In the genomic region with DNA sequence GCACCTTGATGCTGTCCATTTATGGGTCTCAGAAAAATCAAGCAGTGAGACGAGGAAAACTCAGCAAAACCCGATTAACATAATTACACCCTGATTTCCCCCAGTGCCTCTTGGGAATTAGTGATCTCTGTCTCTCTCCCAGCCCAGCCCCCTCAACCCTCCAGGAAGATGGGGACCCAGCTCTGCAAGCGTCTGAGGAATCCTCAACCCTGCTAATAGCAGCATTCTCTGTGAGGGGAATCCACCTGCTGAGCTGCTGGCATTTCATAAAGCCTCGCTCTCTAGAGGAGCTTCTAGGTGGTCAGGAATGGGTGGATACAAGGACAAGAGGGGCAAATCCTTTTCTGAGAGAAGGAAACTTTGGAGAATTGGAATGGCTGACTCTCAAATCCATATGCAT, we compare ENCODE assay signal across 25 cellular contexts. TPM values are rescaled to one million over a fixed set of nuclear protein-coding genes. Genes with fewer than 3 reads are reported as not detected.
DNase-seq lines count a peak whose midpoint lies in the region.
"Had no signal": no experiment of that assay in that cellular context is flagged by ENCODE, and none has a peak within 500 bp of the region (broad histone marks: within the 10 kb centered on the region; RNA-seq: fewer than 3 reads in every experiment).

No MANE protein-coding gene starts in this region.

- H3K36me3 Mint-ChIP-seq in immature natural killer cell = no peaks in the 10 kb centered on the region
- H3K36me3 Mint-ChIP-seq: CD8-positive, alpha-beta memory T cell; T-cell had no signal

- peaks cover 19 to 37% (median 27%) of the 10 kb centered on the region in 3 donors for H3K27me3 Mint-ChIP-seq in immature natural killer cell (ENCODE audit: low read depth in 3 of 3)

- H3K4me3 Mint-ChIP-seq in immature natural killer cell = no peak overlapping the region
- H3K4me3 Mint-ChIP-seq: CD8-positive, alpha-beta memory T cell; HFFc6; IgD-negative memory B cell; T-cell had no signal

- H3K4me1 Mint-ChIP-seq in immature natural killer cell = peaks cover 10% of the 10 kb centered on the region in 2 donors

- peak; percentile 54 for DNase-seq in NCI-H82 (lab: John Stamatoyannopoulos, UW)
- DNase-seq in NCI-H82 treated with DMSO at 0.1 percent for 48 hours (lab: John Stamatoyannopoulos, UW; ENCODE audit: unreplicated experiment) = no peak
- peak; percentile 58 for DNase-seq in NCI-H69 (lab: John Stamatoyannopoulos, UW)
- DNase-seq in islet precursor cell = peak; percentile 22
- no peak for DNase-seq in MG63
- DNase-seq in NCI-H1417 treated with DMSO at 0.1 percent for 48 hours (lab: John Stamatoyannopoulos, UW) = no peak
- DNase-seq in immature natural killer cell = no peak
- DNase-seq: 8988T; ACHN; BE2C; Calu3; CD8-positive, alpha-beta memory T cell; DMS153; DND-41; HFFc6; NCI-H1092; NCI-H1436; NCI-H187; NCI-H446 treated with DMSO at 0.1 percent for 48 hours; Right ventricle myocardium superior; RPMI8226; T-cell had no signal

- H3K4me3 ChIP-seq in MG63 = no peak overlapping the region
- H3K4me3 ChIP-seq: SJSA1 had no signal

- no peak overlapping the region for H3K27ac Mint-ChIP-seq in immature natural killer cell
- H3K27ac Mint-ChIP-seq: CD14-positive monocyte; CD8-positive, alpha-beta memory T cell; HFFc6; T-cell had no signal

- H3K27me3 ChIP-seq in MG63 = no peaks in the 10 kb centered on the region
- H3K27me3 ChIP-seq: SJSA1 had no signal

- no peaks in the 10 kb centered on the region for H3K36me3 ChIP-seq in MG63
- H3K36me3 ChIP-seq: BE2C, SJSA1 had no signal

- H3K9me3 ChIP-seq in MG63 = no peaks in the 10 kb centered on the region
- H3K9me3 ChIP-seq: BE2C, SJSA1 had no signal

- no peaks in the 10 kb centered on the region for H3K9me3 Mint-ChIP-seq in immature natural killer cell
- H3K9me3 Mint-ChIP-seq: CD8-positive, alpha-beta memory T cell; IgD-negative memory B cell; T-cell had no signal

RNA-seq across cellular contexts. Expression of a gene that starts 13.9 kb away (rescaled TPM):
- total RNA-seq in MG63 (2014; rRNA removed; shearing (Covaris generic); ENCODE audit: low replicate concordance) = 0.25 TPM in 1 of 2 replicates, not detected in the other
- not detected for polyA plus RNA-seq in immature natural killer cell
- total RNA-seq: Calu3; CD8-positive, alpha-beta memory T cell; HFFc6; Right ventricle myocardium superior; T-cell had no signal
- polyA plus RNA-seq: CD14-positive monocyte; CD8-positive, alpha-beta memory T cell; IgD-negative memory B cell had no signal

Comparison
In these comparisons a context has a peak if more than half of its experiments do, and no peak if none do; other contexts are left out.
1. DNase-seq: peak in NCI-H82 (single experiment), NCI-H69 (single experiment) and islet precursor cell (single experiment); none in NCI-H82 treated with DMSO at 0.1 percent for 48 hours (single experiment), MG63 (single experiment), NCI-H1417 treated with DMSO at 0.1 percent for 48 hours (single experiment) and immature natural killer cell (0 of 3).